In the genomic region with DNA sequence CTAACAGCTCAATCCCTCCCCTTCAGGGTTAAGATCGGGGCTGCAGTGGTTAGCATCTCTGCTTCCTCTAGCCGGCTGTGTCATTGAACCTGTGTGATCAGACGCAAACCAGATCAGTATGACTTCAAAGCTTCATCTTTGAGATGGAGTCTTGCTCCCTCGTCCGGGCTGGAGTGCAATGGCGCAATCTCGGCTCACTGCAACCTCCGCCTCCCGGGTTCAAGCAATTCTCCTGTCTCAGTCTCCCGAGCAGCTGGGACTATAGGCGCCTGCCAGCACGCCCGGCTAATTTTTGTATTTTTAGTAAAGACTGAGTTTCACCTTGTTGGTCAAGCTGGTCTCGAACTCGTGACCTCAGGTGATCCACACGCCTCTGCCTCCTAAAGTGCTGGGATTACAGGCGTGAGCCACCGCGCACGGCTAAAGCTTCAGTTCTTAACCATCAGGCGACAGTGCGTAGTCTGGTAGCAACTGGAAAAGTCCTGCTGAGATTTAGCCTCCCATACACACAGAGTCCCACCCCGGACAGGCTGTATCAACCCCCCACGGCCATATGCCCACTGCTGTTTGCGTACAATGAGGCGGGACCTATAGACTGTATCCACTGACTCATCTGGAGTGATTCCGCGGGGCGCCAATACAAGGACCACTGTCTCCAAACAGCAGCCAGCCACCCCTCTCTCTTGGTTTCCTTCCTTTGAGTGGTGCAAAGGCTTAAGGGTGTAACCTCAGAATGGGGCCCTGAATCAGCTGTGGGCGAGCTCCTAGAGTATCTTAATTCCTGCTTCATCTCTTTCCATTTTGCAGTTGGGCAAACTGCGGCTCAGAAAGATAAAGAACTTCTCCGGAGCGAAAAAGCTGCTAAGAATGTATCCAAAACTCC, we compare ENCODE assay signal across 9 cellular contexts. TPM values are rescaled to one million over a fixed set of nuclear protein-coding genes. Genes with fewer than 3 reads are reported as not detected.
DNase-seq lines count a peak whose midpoint lies in the region; ATAC-seq, FAIRE-seq and TF ChIP-seq lines count a peak whose summit lies in the region.
"Had no signal": no experiment of that assay in that cellular context is flagged by ENCODE, and none has a peak within 500 bp of the region (broad histone marks: within the 10 kb centered on the region; RNA-seq: fewer than 3 reads in every experiment).

No MANE protein-coding gene starts in this region.

- H3K9me3 ChIP-seq in pancreas = no peaks in the 10 kb centered on the region
- no peaks in the 10 kb centered on the region for H3K9me3 ChIP-seq in transverse colon

- peak overlapping the region; percentile 82 for H3K4me3 Mint-ChIP-seq in Calu3 (ENCODE audit: low read depth, unreplicated experiment)
- peak overlapping the region; percentile 88 for H3K4me3 Mint-ChIP-seq in activated naive CD4-positive, alpha-beta T cell treated with anti-CD3 and anti-CD28 coated beads for 36 hours

- TF ChIP-seq EP300 in transverse colon (IDR thresholded peaks at IDR 0.05; ENCODE audit: low read depth) = no peak

- H3K27me3 Mint-ChIP-seq in Calu3 (ENCODE audit: unreplicated experiment) = no peaks in the 10 kb centered on the region
- H3K27me3 Mint-ChIP-seq in activated naive CD4-positive, alpha-beta T cell treated with anti-CD3 and anti-CD28 coated beads for 36 hours (ENCODE audit: low read depth) = no peaks in the 10 kb centered on the region

- CTCF ChIA-PET in Calu3 (lab: Charles Lee) = interaction anchor here (0.7 to 2.0 kb wide), 3 partner anchors 15 to 93 kb away, joined by 3 to 6 read pairs (median 4); no protein-coding TSS in a partner anchor
- CTCF ChIA-PET in activated naive CD4-positive, alpha-beta T cell treated with anti-CD3 and anti-CD28 coated beads for 36 hours (lab: Charles Lee) = interaction anchor here (0.6 to 5.6 kb wide), 13 partner anchors 10 to 392 kb away, joined by 3 to 24 read pairs (median 5); no protein-coding TSS in a partner anchor

- H3K27ac ChIP-seq in pancreas (peak overlapping the region; percentile 20 to 97 (median 90)), transverse colon (peak overlapping the region; percentile 98 to 100 (median 98))

- intact Hi-C loops in Calu3 (cut with micrococcal nuclease; ENCODE audit: unreplicated experiment) (no loop called here), pancreas (cut with DNase I) (loop anchor here in 1 of 3 donors (5.0 kb wide), 1 partner anchor 393 kb away; no protein-coding TSS in a partner anchor), transverse colon (cut with DNase I; ENCODE audit: low total_unique reads) (no loop called here)
- intact Hi-C loops in activated naive CD4-positive, alpha-beta T cell treated with anti-CD3 and anti-CD28 coated beads for 36 hours (cut with micrococcal nuclease) = loop anchor here (1.0 to 10.0 kb wide), 8 partner anchors 24 to 680 kb away; a partner anchor contains a TSS

- H3K36me3 ChIP-seq in pancreas (peaks cover 0 to 2% (median 0%) of the 10 kb centered on the region in 3 donors), transverse colon (no peaks in the 10 kb centered on the region)

- TF ChIP-seq CTCF in Calu3 (IDR thresholded peaks at IDR 0.05; ENCODE audit: unreplicated experiment) (no peak), pancreas (IDR thresholded peaks at IDR 0.05) (no peak), transverse colon (IDR thresholded peaks at IDR 0.05) (peak in 1 of 5 experiments; percentile 9)

- TF ChIP-seq POLR2A in transverse colon (IDR thresholded peaks at IDR 0.05) = no peak

- FAIRE-seq in HTR-8/SVneo (lab: Jason Lieb, UNC) (no peak), pancreas (lab: Jason Lieb, UNC) (no peak)

- WGBS in pancreas, 2 donors = 48 to 50% methylated on average over 33 of the region's 33 CpGs
- 2% methylated on average over 26 of the region's 33 CpGs; no CpG with 5 or more reads in 1 of the 2 donors for WGBS in transverse colon (ENCODE audit: low coverage in 1 of 2), 2 donors

- peak; percentile 28 for ATAC-seq in GM21367 (IDR thresholded peaks at IDR 0.05; ENCODE audit: unreplicated experiment)
- ATAC-seq in pancreas = peak; percentile 4 to 55 (median 45)

- peaks cover 20% of the 10 kb centered on the region for H3K36me3 Mint-ChIP-seq in Calu3 (ENCODE audit: insufficient read depth, unreplicated experiment)
- H3K36me3 Mint-ChIP-seq in activated naive CD4-positive, alpha-beta T cell treated with anti-CD3 and anti-CD28 coated beads for 36 hours (ENCODE audit: low read depth) = peaks cover 4% of the 10 kb centered on the region

- no peak for DNase-seq in Calu3
- peak; percentile 50 for DNase-seq in HTR-8/SVneo (ENCODE audit: insufficient read length, low spot score)
- DNase-seq in SHP77 treated with DMSO at 0.1 percent for 48 hours (lab: John Stamatoyannopoulos, UW) = peak; percentile 27
- peak; percentile 85 for DNase-seq in activated naive CD4-positive, alpha-beta T cell treated with anti-CD3 and anti-CD28 coated beads for 36 hours
- peak; percentile 78 for DNase-seq in glomerular visceral epithelial cell (ENCODE audit: extremely low spot score)
- peak in 1 of 6 donors; percentile 39 for DNase-seq in pancreas
- peak; percentile 70 for DNase-seq in transverse colon

- peaks cover 17% of the 10 kb centered on the region for H3K4me1 Mint-ChIP-seq in Calu3 (ENCODE audit: low read depth, unreplicated experiment)
- H3K4me1 Mint-ChIP-seq in activated naive CD4-positive, alpha-beta T cell treated with anti-CD3 and anti-CD28 coated beads for 36 hours (ENCODE audit: low read depth) = peaks cover 46% of the 10 kb centered on the region

- in situ Hi-C loops in transverse colon (cut with MboI; ENCODE audit: low pct_ligation_motif_present in 1 of 4, low pct_unique_long_range_greater_than_20kb in 1 of 4, low sequenced_read_pairs in 3 of 4) = no loop called here

- no peaks in the 10 kb centered on the region for H3K27me3 ChIP-seq in pancreas
- no peaks in the 10 kb centered on the region for H3K27me3 ChIP-seq in transverse colon

- H3K9me3 Mint-ChIP-seq in Calu3 (ENCODE audit: low read depth, unreplicated experiment) = no peaks in the 10 kb centered on the region
- peaks cover 1% of the 10 kb centered on the region for H3K9me3 Mint-ChIP-seq in activated naive CD4-positive, alpha-beta T cell treated with anti-CD3 and anti-CD28 coated beads for 36 hours

- TSS peak; percentile 84 for BruUV-seq in Calu3 (replicated peaks; lab: Mats Ljungman, UMichigan)

- H3K4me3 ChIP-seq in pancreas (peak overlapping the region; percentile 34 to 61 (median 36)), transverse colon (peak overlapping the region; percentile 1 to 98 (median 92))

- peak overlapping the region; percentile 82 for H3K27ac Mint-ChIP-seq in Calu3 (ENCODE audit: unreplicated experiment)
- H3K27ac Mint-ChIP-seq in activated naive CD4-positive, alpha-beta T cell treated with anti-CD3 and anti-CD28 coated beads for 36 hours = peak overlapping the region; percentile 97

- H3K4me1 ChIP-seq in pancreas = no peaks in the 10 kb centered on the region
- peaks cover 0 to 21% (median 14%) of the 10 kb centered on the region in 4 donors for H3K4me1 ChIP-seq in transverse colon

RNA-seq across cellular contexts. Expression of a gene that starts 23.3 kb away (rescaled TPM):
- total RNA-seq in Calu3 (2022) = not detected in 2 replicates
- total RNA-seq in activated naive CD4-positive, alpha-beta T cell treated with anti-CD3 and anti-CD28 coated beads for 36 hours = not detected
- total RNA-seq in pancreas = over 10,000 TPM; 17,183 to 55,024 (median 35,269) TPM
- polyA plus RNA-seq in pancreas = over 10,000 TPM; 21,682 to 31,636 TPM
- not detected for total RNA-seq in transverse colon
- total RNA-seq: glomerular endothelial cell had no signal

RNA-seq across cellular contexts. Expression of a gene that starts 27.8 kb away (rescaled TPM):
- 194 and 204 TPM in 2 replicates for total RNA-seq in Calu3 (2022)
- 100 to 1,000 TPM; 318 to 322 TPM for total RNA-seq in activated naive CD4-positive, alpha-beta T cell treated with anti-CD3 and anti-CD28 coated beads for 36 hours
- total RNA-seq in pancreas = 100 to 1,000 TPM in 2 of 6 donors, 10 to 100 TPM in 4; 43.0 to 128 (median 63.4) TPM
- polyA plus RNA-seq in pancreas = 10 to 100 TPM; 36.6 to 80.5 TPM
- 100 to 1,000 TPM; 140 to 245 (median 174) TPM for total RNA-seq in transverse colon

RNA-seq across cellular contexts. Expression of a gene that starts 47.9 kb away (rescaled TPM):
- total RNA-seq in Calu3 (2022) (not detected in 2 replicates), pancreas (over 10,000 TPM in 4 of 6 donors, 1,000 to 10,000 TPM in 2; 2,923 to 21,242 (median 14,470) TPM), transverse colon (not detected)
- total RNA-seq in activated naive CD4-positive, alpha-beta T cell treated with anti-CD3 and anti-CD28 coated beads for 36 hours = not detected
- over 10,000 TPM in 1 of 2 donors, 1,000 to 10,000 TPM in 1; 6,851 to 15,141 TPM for polyA plus RNA-seq in pancreas
- total RNA-seq: glomerular endothelial cell had no signal

Comparison
In these comparisons a context has a peak if more than half of its experiments do, and no peak if none do; other contexts are left out.
1. RNA of a gene that starts 23.3 kb away (total RNA-seq): 17,183 to 55,024 TPM in pancreas; not detected in transverse colon, not detected in Calu3 and not detected in activated naive CD4-positive, alpha-beta T cell treated with anti-CD3 and anti-CD28 coated beads for 36 hours; every median in the first group is over 1,000 times any median in the second.
2. RNA of a gene that starts 47.9 kb away (total RNA-seq): 2,923 to 21,242 TPM in pancreas; not detected in Calu3, not detected in activated naive CD4-positive, alpha-beta T cell treated with anti-CD3 and anti-CD28 coated beads for 36 hours and not detected in transverse colon; every median in the first group is over 1,000 times any median in the second.